ENCODE assay signal across 8 cellular contexts in the genomic region with DNA sequence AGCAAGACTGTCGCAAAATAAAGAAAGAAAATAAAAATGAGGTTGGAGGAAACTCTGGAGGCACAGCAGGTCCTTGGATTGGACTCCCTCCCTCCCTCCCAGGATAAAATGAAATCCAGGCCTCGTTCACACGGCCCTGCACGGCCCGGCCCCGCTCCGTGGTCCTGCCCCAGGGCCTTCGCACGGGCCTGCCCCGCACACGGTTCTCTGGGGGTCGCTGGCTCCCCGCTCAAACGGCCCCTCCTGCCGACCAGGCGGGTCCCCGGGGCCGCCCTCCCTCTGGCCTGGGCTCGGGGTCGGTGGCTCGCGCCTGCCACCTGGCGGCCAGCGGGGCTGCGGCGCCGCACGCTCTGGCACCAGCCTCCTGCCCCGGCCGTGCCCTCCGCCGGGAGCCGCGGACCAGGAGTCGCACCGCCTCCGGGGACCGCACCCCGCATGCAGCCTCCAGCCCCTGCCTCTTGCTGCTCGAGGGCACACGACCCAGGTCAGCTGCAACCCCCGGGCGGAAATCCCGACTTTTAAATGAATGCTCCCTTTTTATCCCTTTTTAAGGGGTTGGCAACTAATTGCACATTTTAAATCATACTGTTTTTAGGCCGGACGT.
DNase-seq lines count a peak whose midpoint lies in the region; ATAC-seq lines count a peak whose summit lies in the region.

No MANE protein-coding gene starts in this region.

- no peak overlapping the region for H3K27ac Mint-ChIP-seq in central memory CD8-positive, alpha-beta T cell (ENCODE audit: low read depth)

- H3K36me3 Mint-ChIP-seq in central memory CD8-positive, alpha-beta T cell (ENCODE audit: insufficient read depth): peaks cover 10% of the 10 kb centered on the region

- peak; percentile 54 for DNase-seq in CMK (ENCODE audit: low read depth)
- peak; percentile 83 for DNase-seq in NAMALWA (ENCODE audit: low spot score)
- DNase-seq in activated CD4-positive, CD25-positive, alpha-beta regulatory T cell treated with anti-CD3 and anti-CD28 coated beads, Interleukin-2, amount 50 U/mL, for 16 hours (ENCODE audit: low read depth, low spot score): peak; percentile 48
- peak; percentile 55 to 72 for DNase-seq in central memory CD8-positive, alpha-beta T cell (ENCODE audit: low spot score in 2 of 2)
- DNase-seq in left kidney (ENCODE audit: low read depth, low spot score): peak; percentile 87
- peak; percentile 57 for DNase-seq in stimulated activated CD4-positive, alpha-beta T cell treated with anti-CD3 and anti-CD28 coated beads, Interleukin-2, amount 100 ng/mL, for 4 hours (ENCODE audit: low read depth)

- no peaks in the 10 kb centered on the region for H3K27me3 Mint-ChIP-seq in central memory CD8-positive, alpha-beta T cell

- H3K4me1 Mint-ChIP-seq in central memory CD8-positive, alpha-beta T cell: peaks cover 11% of the 10 kb centered on the region

- peak overlapping the region; percentile 38 for H3K4me3 Mint-ChIP-seq in central memory CD8-positive, alpha-beta T cell

- H3K9me3 Mint-ChIP-seq in central memory CD8-positive, alpha-beta T cell: no peaks in the 10 kb centered on the region

- ATAC-seq in GM21737 (IDR thresholded peaks at IDR 0.05; ENCODE audit: unreplicated experiment) (peak; percentile 53), GM21786 (IDR thresholded peaks at IDR 0.05; ENCODE audit: unreplicated experiment) (no peak)
- peak; percentile 80 for ATAC-seq in central memory CD8-positive, alpha-beta T cell (replicated peaks; ENCODE audit: extremely low read depth, poor library complexity, severe bottlenecking)
